Comparison of ENCODE assay signal across 26 cellular contexts in the genomic region with DNA sequence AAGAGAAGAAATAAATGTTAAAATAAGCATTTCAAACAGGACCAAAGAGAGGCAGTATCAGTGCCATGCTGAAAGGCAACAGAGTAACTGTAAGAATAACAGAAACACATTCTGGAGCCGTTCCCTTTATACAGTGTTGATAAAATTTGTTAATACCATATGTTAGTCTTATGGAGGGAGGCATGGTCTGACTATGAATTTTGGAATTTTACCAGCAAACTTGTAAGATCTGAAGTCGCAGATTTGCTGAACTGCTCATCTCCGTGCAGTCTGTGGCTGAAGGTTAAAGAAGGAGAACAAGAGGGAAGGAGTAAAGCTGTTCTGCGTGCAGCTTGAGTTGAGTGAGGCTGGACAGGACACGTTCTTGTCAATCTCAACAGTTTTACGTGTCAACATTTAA.
"Had no signal": no experiment of that assay in that cellular context is flagged by ENCODE, and none has a peak within 500 bp of the region (broad histone marks: within the 10 kb centered on the region; RNA-seq: fewer than 3 reads in every experiment).

No MANE protein-coding gene starts in this region.

- H3K27me3 ChIP-seq: cardiac muscle cell, pancreas, uterus had no signal

- H3K36me3 ChIP-seq: cardiac muscle cell, pancreas, prostate gland, thoracic aorta, uterus had no signal

- H3K27me3 Mint-ChIP-seq: activated B cell treated with CpG ODN at 0.5 μM for 24 hours; activated CD8-positive, alpha-beta T cell treated with anti-CD3 and anti-CD28 coated beads for 36 hours; activated naive CD4-positive, alpha-beta T cell treated with anti-CD3 and anti-CD28 coated beads, Interleukin-2, amount 50 U/mL, for 24 hours; activated naive CD8-positive, alpha-beta T cell treated with anti-CD3 and anti-CD28 coated beads, Interleukin-2, amount 50 U/mL, for 24 hours; activated T-helper 17 cell treated with anti-CD3 and anti-CD28 coated beads, Interleukin-2, amount 50 U/mL, for 72 hours; naive B cell; stimulated activated naive CD8-positive, alpha-beta T cell treated with anti-CD3 and anti-CD28 coated beads, Interleukin-15, Interleukin-2, amounts not matched to agents 100 ng/mL and 50 ng/mL, for 24 hours had no signal

- ATAC-seq: activated CD8-positive, alpha-beta T cell treated with anti-CD3 and anti-CD28 coated beads for 36 hours; activated naive CD8-positive, alpha-beta T cell treated with anti-CD3 and anti-CD28 coated beads, Interleukin-2, amount 50 U/mL, for 24 hours; activated T-cell treated with anti-CD3 and anti-CD28 coated beads, Interleukin-2, amount 50 U/mL, for 4 hours; activated T-helper 17 cell treated with anti-CD3 and anti-CD28 coated beads, Interleukin-2, amount 50 U/mL, for 72 hours; left colon; pancreas; sciatic nerve; stimulated activated effector memory CD8-positive, alpha-beta T cell treated with anti-CD3 and anti-CD28 coated beads, Interleukin-12 subunit alpha, Interleukin-12 subunit beta, amount 100 ng/mL, for 72 hours had no signal

- H3K4me3 ChIP-seq: cardiac muscle cell, pancreas, prostate gland, skin epidermis, thoracic aorta, uterus had no signal

- DNase-seq: activated B cell treated with CpG ODN at 0.5 μM for 24 hours; activated CD4-positive, alpha-beta T cell treated with anti-CD3 and anti-CD28 coated beads, Interleukin-2, amount 50 U/mL, for 1 hour; activated CD8-positive, alpha-beta T cell treated with anti-CD3 and anti-CD28 coated beads for 36 hours; activated naive CD8-positive, alpha-beta T cell treated with anti-CD3 and anti-CD28 coated beads, Interleukin-2, amount 50 U/mL, for 24 hours; activated T-cell treated with anti-CD3 and anti-CD28 coated beads, Interleukin-2, amount 50 U/mL, for 4 hours; glutamatergic neuron; kidney; left colon; mammary epithelial cell; naive B cell; nucleus accumbens; pancreas; retina; stimulated activated CD4-positive, alpha-beta T cell treated with anti-CD3 and anti-CD28 coated beads, Interleukin-4, amount 100 ng/mL, for 24 hours; T-helper 2 cell; trophoblast cell; uterus had no signal

- H3K27ac Mint-ChIP-seq: activated B cell treated with CpG ODN at 0.5 μM for 24 hours; activated CD8-positive, alpha-beta T cell treated with anti-CD3 and anti-CD28 coated beads for 36 hours; activated naive CD4-positive, alpha-beta T cell treated with anti-CD3 and anti-CD28 coated beads, Interleukin-2, amount 50 U/mL, for 24 hours; activated naive CD8-positive, alpha-beta T cell treated with anti-CD3 and anti-CD28 coated beads, Interleukin-2, amount 50 U/mL, for 24 hours; activated T-helper 17 cell treated with anti-CD3 and anti-CD28 coated beads, Interleukin-2, amount 50 U/mL, for 72 hours; naive B cell; stimulated activated effector memory CD8-positive, alpha-beta T cell treated with anti-CD3 and anti-CD28 coated beads, Interleukin-12 subunit alpha, Interleukin-12 subunit beta, amount 100 ng/mL, for 72 hours; stimulated activated naive CD8-positive, alpha-beta T cell treated with anti-CD3 and anti-CD28 coated beads, Interleukin-15, Interleukin-2, amounts not matched to agents 100 ng/mL and 50 ng/mL, for 24 hours had no signal

- H3K4me1 Mint-ChIP-seq: activated B cell treated with CpG ODN at 0.5 μM for 24 hours; activated naive CD4-positive, alpha-beta T cell treated with anti-CD3 and anti-CD28 coated beads, Interleukin-2, amount 50 U/mL, for 24 hours; activated naive CD8-positive, alpha-beta T cell treated with anti-CD3 and anti-CD28 coated beads, Interleukin-2, amount 50 U/mL, for 24 hours; activated T-helper 17 cell treated with anti-CD3 and anti-CD28 coated beads, Interleukin-2, amount 50 U/mL, for 72 hours; naive B cell; stimulated activated effector memory CD8-positive, alpha-beta T cell treated with anti-CD3 and anti-CD28 coated beads, Interleukin-12 subunit alpha, Interleukin-12 subunit beta, amount 100 ng/mL, for 72 hours had no signal

- H3K9me3 ChIP-seq: pancreas, prostate gland, thoracic aorta, uterus had no signal

- H3K4me3 Mint-ChIP-seq: activated B cell treated with CpG ODN at 0.5 μM for 24 hours; activated CD8-positive, alpha-beta T cell treated with anti-CD3 and anti-CD28 coated beads for 36 hours; activated naive CD4-positive, alpha-beta T cell treated with anti-CD3 and anti-CD28 coated beads, Interleukin-2, amount 50 U/mL, for 24 hours; activated naive CD8-positive, alpha-beta T cell treated with anti-CD3 and anti-CD28 coated beads, Interleukin-2, amount 50 U/mL, for 24 hours; activated T-cell treated with anti-CD3 and anti-CD28 coated beads, Interleukin-2, amount 50 U/mL, for 4 hours; activated T-helper 17 cell treated with anti-CD3 and anti-CD28 coated beads, Interleukin-2, amount 50 U/mL, for 72 hours; naive B cell; stimulated activated effector memory CD8-positive, alpha-beta T cell treated with anti-CD3 and anti-CD28 coated beads, Interleukin-12 subunit alpha, Interleukin-12 subunit beta, amount 100 ng/mL, for 72 hours; stimulated activated naive CD8-positive, alpha-beta T cell treated with anti-CD3 and anti-CD28 coated beads, Interleukin-15, Interleukin-2, amounts not matched to agents 100 ng/mL and 50 ng/mL, for 24 hours had no signal

- H3K9me3 Mint-ChIP-seq: activated naive CD4-positive, alpha-beta T cell treated with anti-CD3 and anti-CD28 coated beads, Interleukin-2, amount 50 U/mL, for 24 hours; stimulated activated naive CD8-positive, alpha-beta T cell treated with anti-CD3 and anti-CD28 coated beads, Interleukin-15, Interleukin-2, amounts not matched to agents 100 ng/mL and 50 ng/mL, for 24 hours had no signal

- H3K36me3 Mint-ChIP-seq: activated naive CD4-positive, alpha-beta T cell treated with anti-CD3 and anti-CD28 coated beads, Interleukin-2, amount 50 U/mL, for 24 hours; naive B cell; stimulated activated effector memory CD8-positive, alpha-beta T cell treated with anti-CD3 and anti-CD28 coated beads, Interleukin-12 subunit alpha, Interleukin-12 subunit beta, amount 100 ng/mL, for 72 hours had no signal

- H3K4me1 ChIP-seq: pancreas, prostate gland, uterus had no signal

- H3K27ac ChIP-seq: cardiac muscle cell, pancreas, prostate gland, thoracic aorta, uterus had no signal
